In the genomic region with DNA sequence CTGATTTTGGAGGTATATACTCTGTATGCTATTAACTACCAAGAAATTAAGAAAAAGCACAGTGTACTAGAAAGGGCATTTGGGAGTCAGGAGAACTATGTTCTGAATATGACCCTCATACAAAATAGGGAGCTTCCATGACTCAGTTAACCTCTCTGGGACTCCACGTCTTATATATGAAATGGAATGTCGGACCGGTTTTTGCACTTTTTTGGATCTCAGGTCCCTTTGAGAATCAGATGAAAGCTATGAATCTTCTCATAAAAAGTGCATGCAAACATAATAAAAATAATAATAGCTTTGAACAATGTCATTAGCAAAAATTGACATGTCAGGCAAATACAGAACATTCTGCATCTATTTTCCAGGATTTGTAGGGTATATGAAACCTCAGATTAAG, we compare ENCODE assay signal across 25 cellular contexts.
"Had no signal": no experiment of that assay in that cellular context is flagged by ENCODE, and none has a peak within 500 bp of the region (broad histone marks: within the 10 kb centered on the region; RNA-seq: fewer than 3 reads in every experiment).

No MANE protein-coding gene starts in this region.

- DNase-seq: activated CD4-positive, alpha-beta T cell treated with anti-CD3 and anti-CD28 coated beads for 36 hours; activated CD4-positive, alpha-beta T cell treated with anti-CD3 and anti-CD28 coated beads, Interleukin-2, amount 50 U/mL, for 4 hours; activated CD8-positive, alpha-beta T cell treated with anti-CD3 and anti-CD28 coated beads, Interleukin-2, amount 10 ng/mL, durations not matched to agents 7 days and 5 days; activated gamma-delta T cell; activated naive CD4-positive, alpha-beta T cell treated with anti-CD3 and anti-CD28 coated beads for 36 hours; activated T-cell treated with anti-CD3 and anti-CD28 coated beads, Interleukin-2, amount 50 U/mL, for 24 hours; amygdala; brain microvascular endothelial cell; Karpas-422; NCI-H1105 treated with DMSO at 0.1 percent for 48 hours; NCI-H1436 treated with DMSO at 0.1 percent for 48 hours; NCI-H187; NCI-H2081; NCI-H510A treated with DMSO at 0.1 percent for 48 hours; NCI-H69; NK-92 treated with Interleukin-12 subunit alpha and Interleukin-12 subunit beta, amount 100 ng/mL, for 24 hours; PC-3; SIG-M5; T-cell; T-helper 2 cell; T1000 had no signal

- H3K27me3 Mint-ChIP-seq: activated CD4-positive, alpha-beta T cell treated with anti-CD3 and anti-CD28 coated beads for 36 hours; activated naive CD8-positive, alpha-beta T cell; activated T-cell treated with anti-CD3 and anti-CD28 coated beads, Interleukin-2, amount 50 U/mL, for 24 hours; T-cell had no signal

- H3K4me3 Mint-ChIP-seq: activated CD4-positive, alpha-beta T cell treated with anti-CD3 and anti-CD28 coated beads for 36 hours; activated CD8-positive, alpha-beta T cell treated with anti-CD3 and anti-CD28 coated beads, Interleukin-2, amount 10 ng/mL, durations not matched to agents 7 days and 5 days; activated naive CD4-positive, alpha-beta T cell treated with anti-CD3 and anti-CD28 coated beads for 36 hours; activated naive CD8-positive, alpha-beta T cell; activated T-cell treated with anti-CD3 and anti-CD28 coated beads, Interleukin-2, amount 50 U/mL, for 24 hours; T-cell had no signal

- H3K27ac ChIP-seq: brain microvascular endothelial cell, cardiac muscle cell had no signal

- FAIRE-seq: K562, TTC549 had no signal

- H3K27ac Mint-ChIP-seq: activated CD4-positive, alpha-beta T cell treated with anti-CD3 and anti-CD28 coated beads for 36 hours; activated CD8-positive, alpha-beta T cell treated with anti-CD3 and anti-CD28 coated beads, Interleukin-2, amount 10 ng/mL, durations not matched to agents 7 days and 5 days; activated naive CD4-positive, alpha-beta T cell treated with anti-CD3 and anti-CD28 coated beads for 36 hours; activated naive CD8-positive, alpha-beta T cell; activated T-cell treated with anti-CD3 and anti-CD28 coated beads, Interleukin-2, amount 50 U/mL, for 24 hours had no signal

- H3K36me3 ChIP-seq: brain microvascular endothelial cell, cardiac muscle cell had no signal

- H3K4me3 ChIP-seq: cardiac muscle cell, K562 had no signal

- H3K9me3 Mint-ChIP-seq: activated naive CD4-positive, alpha-beta T cell treated with anti-CD3 and anti-CD28 coated beads for 36 hours; T-cell had no signal

- H3K27me3 ChIP-seq: brain microvascular endothelial cell, cardiac muscle cell had no signal

- ATAC-seq: activated CD4-positive, alpha-beta T cell treated with anti-CD3 and anti-CD28 coated beads for 36 hours; activated CD8-positive, alpha-beta T cell treated with anti-CD3 and anti-CD28 coated beads, Interleukin-2, amount 10 ng/mL, durations not matched to agents 7 days and 5 days; K562; PC-3; T-cell had no signal
